ENCODE assay signal across 1 cellular context in genomic region chr1:148354284-148354869, GRCh38.
TF ChIP-seq lines count a peak whose summit lies in the region.

No MANE protein-coding gene starts in this region.

TF ChIP-seq in WTC11, 78 proteins besides CTCF, POLR2A, EP300 and RAD21 (continued from another document):
- TF ChIP-seq E2F5 (CRISPR knock-in tag; IDR thresholded peaks at IDR 0.05) (no peak), SMAD4 (CRISPR knock-in tag; IDR thresholded peaks at IDR 0.05) (no peak), ZNF138 (CRISPR knock-in tag; conservative IDR thresholded peaks at IDR 0.05) (no peak), TEAD1 (CRISPR knock-in tag; IDR thresholded peaks at IDR 0.05) (no peak), ERG (CRISPR knock-in tag; IDR thresholded peaks at IDR 0.05) (no peak), ELF4 (CRISPR knock-in tag; IDR thresholded peaks at IDR 0.05; ENCODE audit: low read depth) (no peak), USF2 (CRISPR knock-in tag; IDR thresholded peaks at IDR 0.05) (no peak), KAT7 (CRISPR knock-in tag; IDR thresholded peaks at IDR 0.05; ENCODE audit: borderline replicate concordance) (no peak)
